20 cellular contexts compared by ENCODE assay signal in genomic region chr2:28431741-28432140, GRCh38.
"Had no signal": no experiment of that assay in that cellular context is flagged by ENCODE, and none has a peak within 500 bp of the region (broad histone marks: within the 10 kb centered on the region; RNA-seq: fewer than 3 reads in every experiment).

No MANE protein-coding gene starts in this region.

- ATAC-seq: gastroesophageal sphincter, left lung, lower lobe of right lung had no signal

- H3K36me3 Mint-ChIP-seq: memory B cell, mesothelial cell of epicardium had no signal

- H3K27ac Mint-ChIP-seq: memory B cell, mesothelial cell of epicardium, nephron, type B pancreatic cell had no signal

- H3K9me3 ChIP-seq: thoracic aorta had no signal

- H3K27ac ChIP-seq: esophagus squamous epithelium, gastroesophageal sphincter, lower lobe of right lung, right atrium auricular region, sigmoid colon, thoracic aorta had no signal

- H3K36me3 ChIP-seq: esophagus squamous epithelium, left lung, lower lobe of right lung, right atrium auricular region, sigmoid colon, stomach, thoracic aorta had no signal

- DNase-seq: dermis blood vessel endothelial cell; esophagus squamous epithelium; foreskin fibroblast; glutamatergic neuron; lower lobe of right lung; sigmoid colon; stimulated activated CD4-positive, alpha-beta T cell treated with anti-CD3 and anti-CD28 coated beads, Interleukin-2, amount 100 ng/mL, for 24 hours; stimulated activated CD4-positive, alpha-beta T cell treated with anti-CD3 and anti-CD28 coated beads, Interleukin-4, amount 100 ng/mL, for 4 hours; stimulated activated naive CD4-positive, alpha-beta T cell; stomach; substantia nigra had no signal

- H3K4me1 Mint-ChIP-seq: memory B cell had no signal

- H3K4me1 ChIP-seq: gastroesophageal sphincter, lower lobe of right lung, right atrium auricular region, sigmoid colon had no signal

- H3K27me3 ChIP-seq: esophagus squamous epithelium, gastroesophageal sphincter, left lung, right atrium auricular region, sigmoid colon, stomach had no signal

- H3K4me3 ChIP-seq: esophagus squamous epithelium, gastroesophageal sphincter, left lung, lower lobe of right lung, right atrium auricular region, sigmoid colon, skin epidermis, stomach, thoracic aorta had no signal

- H3K4me3 Mint-ChIP-seq: memory B cell, mesothelial cell of epicardium, nephron, type B pancreatic cell had no signal
